11 cellular contexts compared by ENCODE assay signal in genomic region chr1:203148127-203148526, GRCh38. TPM values are rescaled to one million over a fixed set of nuclear protein-coding genes. Genes with fewer than 3 reads are reported as not detected.
DNase-seq lines count a peak whose midpoint lies in the region; ATAC-seq, FAIRE-seq and TF ChIP-seq lines count a peak whose summit lies in the region.
"Had no signal": no experiment of that assay in that cellular context is flagged by ENCODE, and none has a peak within 500 bp of the region (broad histone marks: within the 10 kb centered on the region; RNA-seq: fewer than 3 reads in every experiment).

No MANE protein-coding gene starts in this region.

- RAD21 ChIA-PET in HCT116 (lab: Charles Lee; ENCODE audit: low non-redundant PET in 1 of 2, low total read pairs in 2 of 2, uncharacterized antibody in 2 of 2, unreplicated experiment in 2 of 2): no interaction called here

- no peak overlapping the region for H3K9ac ChIP-seq in BLaER1 treated with 17β-estradiol and CSF1 and Interleukin-3, amounts not matched to agents 10 nM and 100 nM
- no peak overlapping the region for H3K9ac ChIP-seq in HCT116 (ENCODE audit: low read length)
- H3K9ac ChIP-seq in astrocyte (ENCODE audit: low read length): no peak overlapping the region
- H3K9ac ChIP-seq in HepG2 (ENCODE audit: insufficient read depth, low read depth, low read length): no peak overlapping the region

- H3K27me3 ChIP-seq in BLaER1 treated with 17β-estradiol and CSF1 and Interleukin-3, amounts not matched to agents 10 nM and 100 nM: no peaks in the 10 kb centered on the region
- H3K27me3 ChIP-seq in HCT116 (ENCODE audit: insufficient read depth, low read length) (no peaks in the 10 kb centered on the region), astrocyte (ENCODE audit: insufficient read depth, low read length) (no peaks in the 10 kb centered on the region), HepG2 (ENCODE audit: control insufficient read depth in 1 of 2, insufficient read depth in 2 of 2, low read length in 2 of 2) (peaks cover 2 to 18% of the 10 kb centered on the region in 2 experiments; a peak in 4 of 5 replicates)

- H3K27ac ChIP-seq in BLaER1 treated with 17β-estradiol and CSF1 and Interleukin-3, amounts not matched to agents 10 nM and 100 nM: no peak overlapping the region
- no peak overlapping the region for H3K27ac ChIP-seq in HCT116 (ENCODE audit: low read depth, low read length)
- H3K27ac ChIP-seq in astrocyte (ENCODE audit: low read depth, low read length): no peak overlapping the region
- no peak overlapping the region for H3K27ac ChIP-seq in HepG2 (ENCODE audit: extremely low read length, insufficient read depth, low read length)

- intact Hi-C loops in HCT116 (cut with micrococcal nuclease) (no loop called here), HepG2 (cut with micrococcal nuclease; ENCODE audit: unreplicated experiment) (no loop called here)

- H3K27me3 Mint-ChIP-seq in astrocyte (ENCODE audit: low read depth, unreplicated experiment): peaks cover 9% of the 10 kb centered on the region

- TF ChIP-seq RAD21 in HCT116 (IDR thresholded peaks at IDR 0.05; ENCODE audit: low read depth) (no peak), HepG2 (CRISPR knock-in tag; IDR thresholded peaks at IDR 0.05) (no peak)

- no peaks in the 10 kb centered on the region for H3K36me3 ChIP-seq in BLaER1 treated with 17β-estradiol and CSF1 and Interleukin-3, amounts not matched to agents 10 nM and 100 nM
- H3K36me3 ChIP-seq in HCT116 (ENCODE audit: control insufficient read depth in 1 of 2, insufficient read depth in 2 of 2, low read length in 2 of 2) (no peaks in the 10 kb centered on the region), astrocyte (ENCODE audit: insufficient read depth, low read length) (no peaks in the 10 kb centered on the region), HepG2 (replicated peaks in 1 of 2; ENCODE audit: control insufficient read depth in 1 of 2, insufficient read depth in 2 of 2, low read length in 2 of 2) (no peaks in the 10 kb centered on the region)

- peak overlapping the region in 8 of 11 experiments; percentile 15 to 93 (median 67); a peak in 12 of 22 replicates for H3K4me2 ChIP-seq in BLaER1 treated with 17β-estradiol and CSF1 and Interleukin-3, amounts not matched to agents 10 nM and 100 nM
- H3K4me2 ChIP-seq in HCT116 (ENCODE audit: low read length) (no peak overlapping the region), astrocyte (ENCODE audit: low read length) (no peak overlapping the region), HepG2 (ENCODE audit: low read depth, low read length) (no peak overlapping the region)

- H2AFZ ChIP-seq in HCT116 (ENCODE audit: low read depth, low read length, poor library complexity, severe bottlenecking): no peak overlapping the region
- no peak overlapping the region for H2AFZ ChIP-seq in astrocyte (ENCODE audit: low read depth, low read length)
- H2AFZ ChIP-seq in HepG2 (ENCODE audit: low read length): no peak overlapping the region

- H3K4me3 ChIP-seq in BLaER1 treated with 17β-estradiol and CSF1 and Interleukin-3, amounts not matched to agents 10 nM and 100 nM: no peak overlapping the region
- H3K4me3 ChIP-seq in HCT116 (replicated peaks in 1 of 2; ENCODE audit: low read depth in 1 of 2, low read length in 2 of 2) (no peak overlapping the region), astrocyte (ENCODE audit: insufficient read depth, low read depth, low read length) (no peak overlapping the region), HepG2 (replicated peaks in 1 of 3; ENCODE audit: insufficient read depth in 1 of 3, low read depth in 2 of 3, low read length in 3 of 3) (no peak overlapping the region)

- no peak overlapping the region for H3K4me3 Mint-ChIP-seq in astrocyte (ENCODE audit: unreplicated experiment)
- H3K4me3 Mint-ChIP-seq: memory B cell had no signal

- peaks cover 49 to 99% (median 95%) of the 10 kb centered on the region in 10 experiments for H3K4me1 ChIP-seq in BLaER1 treated with 17β-estradiol and CSF1 and Interleukin-3, amounts not matched to agents 10 nM and 100 nM
- H3K4me1 ChIP-seq in HCT116 (ENCODE audit: control insufficient read depth in 1 of 2, insufficient read depth in 2 of 2, low read length in 2 of 2): peaks cover 3 to 21% of the 10 kb centered on the region in 2 experiments; a peak in 3 of 4 replicates
- H3K4me1 ChIP-seq in astrocyte (ENCODE audit: insufficient read depth, low read length): peaks cover 28% of the 10 kb centered on the region
- 0 out of 2 replicates have a peak, but pooled peaks cover 6% of the 10 kb centered on the region for H3K4me1 ChIP-seq in HepG2 (ENCODE audit: insufficient read depth, low read length)

- peaks cover 5% of the 10 kb centered on the region for H3K36me3 Mint-ChIP-seq in astrocyte (ENCODE audit: low read depth, unreplicated experiment)
- H3K36me3 Mint-ChIP-seq: memory B cell had no signal

- peaks cover 0 to 2% (median 0%) of the 10 kb centered on the region in 11 experiments; a peak in 1 of 22 replicates for H3K9me3 ChIP-seq in BLaER1 treated with 17β-estradiol and CSF1 and Interleukin-3, amounts not matched to agents 10 nM and 100 nM (replicated peaks in 1 of 11)
- H3K9me3 ChIP-seq in HCT116 (ENCODE audit: control insufficient read depth in 1 of 2, insufficient read depth in 1 of 2, low read depth in 1 of 2, low read length in 2 of 2): no peaks in the 10 kb centered on the region
- no peaks in the 10 kb centered on the region for H3K9me3 ChIP-seq in astrocyte (ENCODE audit: insufficient read depth, low read depth, low read length)
- H3K9me3 ChIP-seq in HepG2 (ENCODE audit: low read length): no peaks in the 10 kb centered on the region

- FAIRE-seq in astrocyte (lab: Jason Lieb, UNC): no peak
- peak; percentile 64 for FAIRE-seq in HepG2 (lab: Jason Lieb, UNC)
- FAIRE-seq: colon had no signal

- CTCF ChIA-PET in HCT116 (lab: Charles Lee): interaction anchor here (0.7 to 2.9 kb wide), 7 partner anchors 14 to 30 kb away, joined by 3 to 20 read pairs (median 5); partner anchors contain the start of gene ADORA1
- CTCF ChIA-PET in HepG2 (lab: Yijun Ruan, JAX; ENCODE audit: low intra/inter-chr PET ratio, low total read pairs): no interaction called here

- POLR2A ChIA-PET in HCT116 (lab: Charles Lee): no interaction called here
- POLR2A ChIA-PET in HepG2 (lab: Yijun Ruan, JAX): no interaction called here

- in situ Hi-C loops in HepG2 (cut with HindIII; ENCODE audit: extremely low pct_ligation_motif_present, low pct_unique_long_range_greater_than_20kb): no loop called here

- H4K20me1 ChIP-seq in BLaER1 treated with 17β-estradiol and CSF1 and Interleukin-3, amounts not matched to agents 10 nM and 100 nM: no peaks in the 10 kb centered on the region
- H4K20me1 ChIP-seq in HCT116 (ENCODE audit: insufficient read depth) (no peaks in the 10 kb centered on the region), astrocyte (ENCODE audit: insufficient read depth, low read length) (no peaks in the 10 kb centered on the region), HepG2 (ENCODE audit: insufficient read depth, low read length) (no peaks in the 10 kb centered on the region)

- H3K27ac Mint-ChIP-seq in astrocyte (ENCODE audit: unreplicated experiment): no peak overlapping the region
- H3K27ac Mint-ChIP-seq: memory B cell had no signal

- no peak for TF ChIP-seq EP300 in HepG2 (IDR thresholded peaks at IDR 0.05; ENCODE audit: low read depth in 2 of 2, low read length in 2 of 2)
- TF ChIP-seq EP300 in HepG2 (CRISPR knock-in tag; IDR thresholded peaks at IDR 0.05; ENCODE audit: borderline replicate concordance): no peak

- no TSS peak for BruUV-seq in HCT116 (replicated peaks; lab: Mats Ljungman, UMichigan)
- no TSS peak for BruUV-seq in HepG2 (replicated peaks; lab: Mats Ljungman, UMichigan)

- TF ChIP-seq POLR2A in HCT116 (IDR thresholded peaks at IDR 0.05; ENCODE audit: borderline replicate concordance, extremely low read depth, insufficient read depth, insufficient read length) (no peak), HepG2 (IDR thresholded peaks at IDR 0.05; ENCODE audit: insufficient read depth in 1 of 2, low read depth in 2 of 2, low read length in 2 of 2) (no peak)

- no peaks in the 10 kb centered on the region for H3K9me2 ChIP-seq in HCT116 (ENCODE audit: insufficient read depth)

- no peaks in the 10 kb centered on the region for H3K79me2 ChIP-seq in HCT116 (ENCODE audit: insufficient read depth, low read length)
- no peaks in the 10 kb centered on the region for H3K79me2 ChIP-seq in astrocyte (ENCODE audit: insufficient read depth, low read length)
- H3K79me2 ChIP-seq in HepG2 (ENCODE audit: insufficient read depth, low read length): no peaks in the 10 kb centered on the region

- 96% methylated on average over 4 of the region's 5 CpGs for WGBS in HepG2 (ENCODE audit: low lambda C conversion rate)

- DNase-seq in HCT116 (ENCODE audit: low read depth, low spot score) (peak; percentile 16), astrocyte (ENCODE audit: low read depth) (no peak), HepG2 (ENCODE audit: low spot score) (peak; percentile 20), AG08395 (ENCODE audit: low spot score) (no peak), anterior cingulate cortex (lab: John Stamatoyannopoulos, UW) (no peak), NCI-H2107 treated with DMSO at 0.1 percent for 48 hours (lab: John Stamatoyannopoulos, UW; ENCODE audit: unreplicated experiment) (no peak)
- DNase-seq: activated CD4-positive, alpha-beta T cell treated with anti-CD3 and anti-CD28 coated beads for 4 hours had no signal

- peaks cover 37% of the 10 kb centered on the region for H3K4me1 Mint-ChIP-seq in astrocyte (ENCODE audit: low read depth, unreplicated experiment)
- H3K4me1 Mint-ChIP-seq: memory B cell had no signal

- TF ChIP-seq CTCF in HCT116 (IDR thresholded peaks at IDR 0.05 in 2 of 3, conservative IDR thresholded peaks at IDR 0.05 in 1 of 3; ENCODE audit: borderline replicate concordance in 1 of 3, insufficient read depth in 1 of 3, low read depth in 2 of 3, low read length in 2 of 3) (peak in 2 of 3 experiments; percentile 65 to 68; a peak in 4 of 6 replicates), astrocyte (IDR thresholded peaks at IDR 0.05; ENCODE audit: insufficient read depth, low read depth, low read length) (peak; percentile 29), HepG2 (CRISPR knock-in tag; IDR thresholded peaks at IDR 0.05) (peak; percentile 39)

- no peaks in the 10 kb centered on the region for H3K9me3 Mint-ChIP-seq in astrocyte (ENCODE audit: unreplicated experiment)

- ATAC-seq in HCT116 (peak; percentile 67), HepG2 (peak; percentile 69), GM18870 (IDR thresholded peaks at IDR 0.05; ENCODE audit: unreplicated experiment) (no peak)

RNA-seq across cellular contexts. Expression of gene ADORA1, which starts 20.6 kb away (rescaled TPM):
- 2.8 TPM for total RNA-seq in HCT116 (2021; ENCODE audit: unreplicated experiment)
- polyA plus RNA-seq in HCT116 (2012): 1.2 and 1.9 TPM in 2 replicates
- total RNA-seq in astrocyte: 2.2 and 5.7 TPM in 2 replicates
- 0.08 and 0.11 TPM in 2 replicates for total RNA-seq in HepG2 (2016; rRNA removed; fragmentation: Illumina TruSeq; extraction: Trizol)
- total RNA-seq in HepG2 (2016; cell fraction: cytosol; rRNA removed; fragmentation: Illumina TruSeq; extraction: Trizol; ENCODE audit: low read depth): not detected in 2 replicates
- 0.15 TPM in 1 of 2 replicates, not detected in the other for total RNA-seq in HepG2 (2016; cell fraction: insoluble cytoplasmic fraction; rRNA removed; fragmentation: Illumina TruSeq; extraction: Trizol)
- total RNA-seq in HepG2 (2016; cell fraction: membrane; rRNA removed; fragmentation: Illumina TruSeq; extraction: Trizol): 0.10 TPM in 1 of 2 replicates, not detected in the other
- 0.22 TPM in 1 of 2 replicates, not detected in the other for total RNA-seq in HepG2 (2016; cell fraction: nucleus; rRNA removed; fragmentation: Illumina TruSeq; extraction: Trizol)
- not detected in 2 replicates for polyA plus RNA-seq in HepG2 (2011; rRNA removed)
- not detected in 2 replicates for polyA plus RNA-seq in HepG2 (2011; cell fraction: cytosol; rRNA removed)
- not detected in 2 replicates for polyA plus RNA-seq in HepG2 (2011; cell fraction: nucleus; rRNA removed)
- polyA plus RNA-seq in HepG2 (2012): not detected in 2 replicates
- not detected in 2 replicates for polyA plus RNA-seq in HepG2 (2016; cell fraction: cytosol; fragmentation: Illumina TruSeq; extraction: Trizol; ENCODE audit: low read depth)
- polyA plus RNA-seq in HepG2 (2016; cell fraction: insoluble cytoplasmic fraction; fragmentation: Illumina TruSeq; extraction: Trizol; ENCODE audit: low read depth): 0.11 TPM in 1 of 2 replicates, not detected in the other
- polyA plus RNA-seq in HepG2 (2016; cell fraction: membrane; fragmentation: Illumina TruSeq; extraction: Trizol; ENCODE audit: low read depth): not detected in 2 replicates
- 0.17 TPM in 1 of 2 replicates, not detected in the other for polyA plus RNA-seq in HepG2 (2016; cell fraction: nucleus; fragmentation: Illumina TruSeq; extraction: Trizol; ENCODE audit: insufficient read depth, low read depth)
- 0.72 TPM in 1 of 2 replicates, not detected in the other for polyA minus RNA-seq in HepG2 (2011; rRNA and poly(A)+ RNA removed; ENCODE audit: low replicate concordance)
- polyA minus RNA-seq in HepG2 (2011; cell fraction: cytosol; rRNA and poly(A)+ RNA removed): not detected in 2 replicates
- polyA minus RNA-seq in HepG2 (2011; cell fraction: nucleus; rRNA and poly(A)+ RNA removed): not detected in 2 replicates

RNA-seq across cellular contexts. Expression of gene MYBPH, which starts 27.5 kb away (rescaled TPM):
- total RNA-seq in HCT116 (2021; ENCODE audit: unreplicated experiment) (0.22 TPM), astrocyte (not detected in 2 replicates), HepG2 (2016; rRNA removed; fragmentation: Illumina TruSeq; extraction: Trizol) (not detected in 2 replicates)
- 0.06 and 0.16 TPM in 2 replicates for polyA plus RNA-seq in HCT116 (2012)
- total RNA-seq in HepG2 (2016; cell fraction: cytosol; rRNA removed; fragmentation: Illumina TruSeq; extraction: Trizol; ENCODE audit: low read depth): not detected in 2 replicates
- not detected in 2 replicates for total RNA-seq in HepG2 (2016; cell fraction: insoluble cytoplasmic fraction; rRNA removed; fragmentation: Illumina TruSeq; extraction: Trizol)
- not detected in 2 replicates for total RNA-seq in HepG2 (2016; cell fraction: membrane; rRNA removed; fragmentation: Illumina TruSeq; extraction: Trizol)
- total RNA-seq in HepG2 (2016; cell fraction: nucleus; rRNA removed; fragmentation: Illumina TruSeq; extraction: Trizol): not detected in 2 replicates
- polyA plus RNA-seq in HepG2 (2011; rRNA removed): 0.04 TPM in 1 of 2 replicates, not detected in the other
- not detected in 2 replicates for polyA plus RNA-seq in HepG2 (2011; cell fraction: cytosol; rRNA removed)
- polyA plus RNA-seq in HepG2 (2011; cell fraction: nucleus; rRNA removed): not detected in 2 replicates
- polyA plus RNA-seq in HepG2 (2012): not detected in 2 replicates
- polyA plus RNA-seq in HepG2 (2016; cell fraction: cytosol; fragmentation: Illumina TruSeq; extraction: Trizol; ENCODE audit: low read depth): not detected in 2 replicates
- not detected in 2 replicates for polyA plus RNA-seq in HepG2 (2016; cell fraction: insoluble cytoplasmic fraction; fragmentation: Illumina TruSeq; extraction: Trizol; ENCODE audit: low read depth)
- not detected in 2 replicates for polyA plus RNA-seq in HepG2 (2016; cell fraction: membrane; fragmentation: Illumina TruSeq; extraction: Trizol; ENCODE audit: low read depth)
- polyA plus RNA-seq in HepG2 (2016; cell fraction: nucleus; fragmentation: Illumina TruSeq; extraction: Trizol; ENCODE audit: insufficient read depth, low read depth): not detected in 2 replicates
- polyA minus RNA-seq in HepG2 (2011; rRNA and poly(A)+ RNA removed; ENCODE audit: low replicate concordance): not detected in 2 replicates
- not detected in 2 replicates for polyA minus RNA-seq in HepG2 (2011; cell fraction: cytosol; rRNA and poly(A)+ RNA removed)
- not detected in 2 replicates for polyA minus RNA-seq in HepG2 (2011; cell fraction: nucleus; rRNA and poly(A)+ RNA removed)

RNA-seq across cellular contexts. Expression of gene CHI3L1, which starts 38.4 kb away (rescaled TPM):
- total RNA-seq in HCT116 (2021; ENCODE audit: unreplicated experiment) (not detected), astrocyte (0.20 and 0.34 TPM in 2 replicates), HepG2 (2016; rRNA removed; fragmentation: Illumina TruSeq; extraction: Trizol) (0.13 TPM in 1 of 2 replicates, not detected in the other)
- polyA plus RNA-seq in HCT116 (2012): 0.10 and 0.11 TPM in 2 replicates
- total RNA-seq in HepG2 (2016; cell fraction: cytosol; rRNA removed; fragmentation: Illumina TruSeq; extraction: Trizol; ENCODE audit: low read depth): not detected in 2 replicates
- total RNA-seq in HepG2 (2016; cell fraction: insoluble cytoplasmic fraction; rRNA removed; fragmentation: Illumina TruSeq; extraction: Trizol): 0.17 TPM in 1 of 2 replicates, not detected in the other
- not detected in 2 replicates for total RNA-seq in HepG2 (2016; cell fraction: membrane; rRNA removed; fragmentation: Illumina TruSeq; extraction: Trizol)
- total RNA-seq in HepG2 (2016; cell fraction: nucleus; rRNA removed; fragmentation: Illumina TruSeq; extraction: Trizol): not detected in 2 replicates
- polyA plus RNA-seq in HepG2 (2011; rRNA removed): 0.09 and 0.17 TPM in 2 replicates
- 0.13 TPM in 2 replicates for polyA plus RNA-seq in HepG2 (2011; cell fraction: cytosol; rRNA removed)
- 0.12 and 0.35 TPM in 2 replicates for polyA plus RNA-seq in HepG2 (2011; cell fraction: nucleus; rRNA removed)
- not detected in 2 replicates for polyA plus RNA-seq in HepG2 (2012)
- not detected in 2 replicates for polyA plus RNA-seq in HepG2 (2016; cell fraction: cytosol; fragmentation: Illumina TruSeq; extraction: Trizol; ENCODE audit: low read depth)
- not detected in 2 replicates for polyA plus RNA-seq in HepG2 (2016; cell fraction: insoluble cytoplasmic fraction; fragmentation: Illumina TruSeq; extraction: Trizol; ENCODE audit: low read depth)
- polyA plus RNA-seq in HepG2 (2016; cell fraction: membrane; fragmentation: Illumina TruSeq; extraction: Trizol; ENCODE audit: low read depth): not detected in 2 replicates
- 0.41 TPM in 1 of 2 replicates, not detected in the other for polyA plus RNA-seq in HepG2 (2016; cell fraction: nucleus; fragmentation: Illumina TruSeq; extraction: Trizol; ENCODE audit: insufficient read depth, low read depth)
- polyA minus RNA-seq in HepG2 (2011; rRNA and poly(A)+ RNA removed; ENCODE audit: low replicate concordance): not detected in 2 replicates
- not detected in 2 replicates for polyA minus RNA-seq in HepG2 (2011; cell fraction: cytosol; rRNA and poly(A)+ RNA removed)
- not detected in 2 replicates for polyA minus RNA-seq in HepG2 (2011; cell fraction: nucleus; rRNA and poly(A)+ RNA removed)

Comparison
In these comparisons a context has a peak if more than half of its experiments do, and no peak if none do; other contexts are left out.
1. H3K4me2 ChIP-seq: peak in BLaER1 treated with 17β-estradiol and CSF1 and Interleukin-3, amounts not matched to agents 10 nM and 100 nM (8 of 11); none in HCT116 (single experiment), astrocyte (single experiment) and HepG2 (single experiment).
2. DNase-seq: peak in HCT116 (single experiment) and HepG2 (single experiment); none in astrocyte (single experiment), AG08395 (single experiment), anterior cingulate cortex (0 of 58) and NCI-H2107 treated with DMSO at 0.1 percent for 48 hours (single experiment).
3. Peak in every context shown above with its lines, with median percentiles within 50 percentile points of each other: CTCF ChIP-seq.